Comparison of ENCODE assay signal across 13 cellular contexts in the genomic region with DNA sequence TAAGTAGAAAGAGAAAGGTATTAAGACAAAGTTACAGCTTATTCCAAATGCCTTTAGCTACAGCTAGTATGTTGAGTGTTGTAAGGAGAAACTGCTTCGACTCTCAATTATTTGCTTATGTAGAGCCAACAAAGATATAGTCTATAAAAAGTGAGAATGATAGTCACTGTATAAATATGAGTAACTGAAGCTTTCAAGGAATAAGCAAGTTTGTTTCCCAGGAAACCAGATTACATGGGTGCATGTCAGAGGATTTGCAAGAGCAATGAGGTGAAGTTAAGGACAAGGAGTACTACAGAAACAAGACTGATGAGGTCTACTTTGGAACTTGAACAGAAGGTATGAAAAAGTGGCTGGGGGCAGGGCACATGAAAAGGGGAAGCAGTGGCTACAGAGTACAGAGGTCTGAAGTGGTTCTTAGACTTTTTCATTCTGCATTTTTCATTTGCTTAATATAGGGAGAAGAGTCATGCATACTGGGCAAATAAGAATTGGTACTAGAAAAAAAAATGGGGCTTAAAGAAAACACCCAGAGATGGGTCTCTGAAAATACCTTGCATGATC.
DNase-seq lines count a peak whose midpoint lies in the region; ATAC-seq and TF ChIP-seq lines count a peak whose summit lies in the region.
"Had no signal": no experiment of that assay in that cellular context is flagged by ENCODE, and none has a peak within 500 bp of the region (broad histone marks: within the 10 kb centered on the region; RNA-seq: fewer than 3 reads in every experiment).

No MANE protein-coding gene starts in this region.

- no peak for TF ChIP-seq POLR2A in body of pancreas (IDR thresholded peaks at IDR 0.05)

- no peaks in the 10 kb centered on the region for H3K36me3 Mint-ChIP-seq in CD4-positive, alpha-beta T cell (ENCODE audit: low read depth)

- no peaks in the 10 kb centered on the region for H3K27me3 Mint-ChIP-seq in CD4-positive, alpha-beta T cell

- no peak overlapping the region for H3K4me3 ChIP-seq in body of pancreas

- no peaks in the 10 kb centered on the region for H3K27me3 ChIP-seq in body of pancreas
- H3K27me3 ChIP-seq in CD4-positive, alpha-beta T cell (ENCODE audit: control insufficient read depth, insufficient read depth, low read length) = no peaks in the 10 kb centered on the region

- no peaks in the 10 kb centered on the region for H3K4me1 ChIP-seq in body of pancreas
- H3K4me1 ChIP-seq: parathyroid adenoma had no signal

- ATAC-seq in GM18861 (IDR thresholded peaks at IDR 0.05; ENCODE audit: unreplicated experiment) (peak; percentile 46), GM21737 (IDR thresholded peaks at IDR 0.05; ENCODE audit: unreplicated experiment) (peak; percentile 68), HG03469 (IDR thresholded peaks at IDR 0.05; ENCODE audit: unreplicated experiment) (peak; percentile 78), body of pancreas (peak; percentile 98), GM18520 (IDR thresholded peaks at IDR 0.05; ENCODE audit: unreplicated experiment) (no peak)
- no peak for ATAC-seq in CD4-positive, alpha-beta T cell (ENCODE audit: poor library complexity)

- intact Hi-C loops in body of pancreas (cut with DNase I) = no loop called here
- intact Hi-C loops in CD4-positive, alpha-beta T cell (cut with DNase I, micrococcal nuclease) = no loop called here

- no peaks in the 10 kb centered on the region for H3K9me3 Mint-ChIP-seq in CD4-positive, alpha-beta T cell

- no peak overlapping the region for H3K27ac Mint-ChIP-seq in CD4-positive, alpha-beta T cell

- TF ChIP-seq CTCF in body of pancreas (IDR thresholded peaks at IDR 0.05) = no peak
- no peak for TF ChIP-seq CTCF in CD4-positive, alpha-beta T cell (IDR thresholded peaks at IDR 0.05)

- POLR2A ChIA-PET in CD4-positive, alpha-beta T cell (lab: Charles Lee) = no interaction called here

- H3K27ac ChIP-seq in body of pancreas = peak overlapping the region in 1 of 4 donors; percentile 13
- no peak overlapping the region for H3K27ac ChIP-seq in CD4-positive, alpha-beta T cell (ENCODE audit: low read depth, low read length)
- H3K27ac ChIP-seq: C4-2B, parathyroid adenoma had no signal

- DNase-seq in body of pancreas = peak in 3 of 4 donors; percentile 26 to 40 (median 31)
- DNase-seq in cerebellar nuclear complex (lab: John Stamatoyannopoulos, UW) = no peak
- no peak for DNase-seq in CD4-positive, alpha-beta T cell
- DNase-seq in stimulated activated naive CD4-positive, alpha-beta T cell treated with Interleukin-2 at 50 U/mL for 16 hours (lab: John Stamatoyannopoulos, UW) = no peak
- DNase-seq: activated T-cell treated with anti-CD3 and anti-CD28 coated beads for 4 hours, NCI-H69, T1000 had no signal

- H3K36me3 ChIP-seq in body of pancreas (replicated peaks in 1 of 2; ENCODE audit: insufficient read depth in 1 of 2, low read depth in 2 of 2) = no peaks in the 10 kb centered on the region

- 10 to 33% methylated on average over 1 of the region's 1 CpG for WGBS in body of pancreas, 2 donors

- CTCF ChIA-PET in CD4-positive, alpha-beta T cell (lab: Charles Lee) = no interaction called here

- H3K4me3 Mint-ChIP-seq in CD4-positive, alpha-beta T cell = no peak overlapping the region

- no peaks in the 10 kb centered on the region for H3K9me3 ChIP-seq in body of pancreas
- H3K9me3 ChIP-seq in CD4-positive, alpha-beta T cell (ENCODE audit: control insufficient read depth, low read length) = no peaks in the 10 kb centered on the region

- H3K4me1 Mint-ChIP-seq in CD4-positive, alpha-beta T cell (ENCODE audit: low read depth) = no peaks in the 10 kb centered on the region

Comparison
In these comparisons a context has a peak if more than half of its experiments do, and no peak if none do; other contexts are left out.
1. ATAC-seq: peak in GM18861 (single experiment), GM21737 (single experiment), HG03469 (single experiment) and body of pancreas (single experiment); none in CD4-positive, alpha-beta T cell (single experiment) and GM18520 (single experiment).
2. DNase-seq: peak in body of pancreas (3 of 4); none in cerebellar nuclear complex (0 of 2), CD4-positive, alpha-beta T cell (0 of 10) and stimulated activated naive CD4-positive, alpha-beta T cell treated with Interleukin-2 at 50 U/mL for 16 hours (single experiment).